In genomic region chr6:47787620-47788497, GRCh38 we compare ENCODE assay signal across 8 cellular contexts.
DNase-seq lines count a peak whose midpoint lies in the region; ATAC-seq and FAIRE-seq lines count a peak whose summit lies in the region.

No MANE protein-coding gene starts in this region.

- peaks cover 22 to 58% of the 10 kb centered on the region in 2 donors for H3K27me3 Mint-ChIP-seq in stimulated activated naive B cell treated with anti-CD40 and anti-IgM and Interleukin-4, amounts not matched to agents 10 μg/mL and 1 μg/mL and 100 μg/mL, for 72 hours

- H3K4me1 ChIP-seq in mucosa of stomach (ENCODE audit: control insufficient read depth, insufficient read depth, low read length): peaks cover 7% of the 10 kb centered on the region

- no peaks in the 10 kb centered on the region for H3K4me1 Mint-ChIP-seq in stimulated activated naive B cell treated with anti-CD40 and anti-IgM and Interleukin-4, amounts not matched to agents 10 μg/mL and 1 μg/mL and 100 μg/mL, for 72 hours

- H3K9me3 Mint-ChIP-seq in stimulated activated naive B cell treated with anti-CD40 and anti-IgM and Interleukin-4, amounts not matched to agents 10 μg/mL and 1 μg/mL and 100 μg/mL, for 72 hours: no peaks in the 10 kb centered on the region

- no peaks in the 10 kb centered on the region for H3K36me3 ChIP-seq in mucosa of stomach (ENCODE audit: control insufficient read depth, insufficient read depth, low read length)

- H3K9ac ChIP-seq in mucosa of stomach (ENCODE audit: low read length): no peak overlapping the region

- ATAC-seq in HG03469 (IDR thresholded peaks at IDR 0.05; ENCODE audit: unreplicated experiment): peak; percentile 94
- ATAC-seq in stimulated activated naive B cell treated with anti-CD40 and anti-IgM and Interleukin-4, amounts not matched to agents 10 μg/mL and 1 μg/mL and 100 μg/mL, for 72 hours (replicated peaks): peak; percentile 72 to 82

- DNase-seq in CD1c-positive myeloid dendritic cell (ENCODE audit: extremely low spot score) (peak; percentile 66), GM19240 (ENCODE audit: insufficient read length, low spot score) (peak; percentile 13), NCI-H748 (lab: John Stamatoyannopoulos, UW; ENCODE audit: unreplicated experiment) (peak; percentile 92)
- peak; percentile 77 for DNase-seq in activated CD8-positive, alpha-beta memory T cell treated with anti-CD3 and anti-CD28 coated beads for 24 hours
- peak; percentile 23 for DNase-seq in stimulated activated naive B cell treated with anti-CD40 and anti-IgM and Interleukin-4, amounts not matched to agents 10 μg/mL and 1 μg/mL and 100 μg/mL, for 72 hours

- H3K9me3 ChIP-seq in mucosa of stomach (ENCODE audit: control insufficient read depth, low read length): no peaks in the 10 kb centered on the region

- H3K4me3 Mint-ChIP-seq in stimulated activated naive B cell treated with anti-CD40 and anti-IgM and Interleukin-4, amounts not matched to agents 10 μg/mL and 1 μg/mL and 100 μg/mL, for 72 hours: no peak overlapping the region

- peak; percentile 21 for FAIRE-seq in endometrium (lab: Jason Lieb, UNC)

- peaks cover 19% of the 10 kb centered on the region for H3K27me3 ChIP-seq in mucosa of stomach (ENCODE audit: control insufficient read depth, insufficient read depth, low read length)

- peak overlapping the region; percentile 22 for H3K4me3 ChIP-seq in mucosa of stomach (ENCODE audit: low read length)

- no peaks in the 10 kb centered on the region for H3K36me3 Mint-ChIP-seq in stimulated activated naive B cell treated with anti-CD40 and anti-IgM and Interleukin-4, amounts not matched to agents 10 μg/mL and 1 μg/mL and 100 μg/mL, for 72 hours

- no peak overlapping the region for H3K27ac Mint-ChIP-seq in stimulated activated naive B cell treated with anti-CD40 and anti-IgM and Interleukin-4, amounts not matched to agents 10 μg/mL and 1 μg/mL and 100 μg/mL, for 72 hours

Comparison
In these comparisons a context has a peak if more than half of its experiments do, and no peak if none do; other contexts are left out.
1. Peak in every context shown above with its lines: DNase-seq, ATAC-seq and H3K4me3 ChIP-seq.
2. DNase-seq: peak in every context shown above with its lines; median percentile 92 in NCI-H748; 77 in activated CD8-positive, alpha-beta memory T cell treated with anti-CD3 and anti-CD28 coated beads for 24 hours; 66 in CD1c-positive myeloid dendritic cell; 23 in stimulated activated naive B cell treated with anti-CD40 and anti-IgM and Interleukin-4, amounts not matched to agents 10 μg/mL and 1 μg/mL and 100 μg/mL, for 72 hours; 13 in GM19240.